8 cellular contexts compared by ENCODE assay signal in the genomic region with DNA sequence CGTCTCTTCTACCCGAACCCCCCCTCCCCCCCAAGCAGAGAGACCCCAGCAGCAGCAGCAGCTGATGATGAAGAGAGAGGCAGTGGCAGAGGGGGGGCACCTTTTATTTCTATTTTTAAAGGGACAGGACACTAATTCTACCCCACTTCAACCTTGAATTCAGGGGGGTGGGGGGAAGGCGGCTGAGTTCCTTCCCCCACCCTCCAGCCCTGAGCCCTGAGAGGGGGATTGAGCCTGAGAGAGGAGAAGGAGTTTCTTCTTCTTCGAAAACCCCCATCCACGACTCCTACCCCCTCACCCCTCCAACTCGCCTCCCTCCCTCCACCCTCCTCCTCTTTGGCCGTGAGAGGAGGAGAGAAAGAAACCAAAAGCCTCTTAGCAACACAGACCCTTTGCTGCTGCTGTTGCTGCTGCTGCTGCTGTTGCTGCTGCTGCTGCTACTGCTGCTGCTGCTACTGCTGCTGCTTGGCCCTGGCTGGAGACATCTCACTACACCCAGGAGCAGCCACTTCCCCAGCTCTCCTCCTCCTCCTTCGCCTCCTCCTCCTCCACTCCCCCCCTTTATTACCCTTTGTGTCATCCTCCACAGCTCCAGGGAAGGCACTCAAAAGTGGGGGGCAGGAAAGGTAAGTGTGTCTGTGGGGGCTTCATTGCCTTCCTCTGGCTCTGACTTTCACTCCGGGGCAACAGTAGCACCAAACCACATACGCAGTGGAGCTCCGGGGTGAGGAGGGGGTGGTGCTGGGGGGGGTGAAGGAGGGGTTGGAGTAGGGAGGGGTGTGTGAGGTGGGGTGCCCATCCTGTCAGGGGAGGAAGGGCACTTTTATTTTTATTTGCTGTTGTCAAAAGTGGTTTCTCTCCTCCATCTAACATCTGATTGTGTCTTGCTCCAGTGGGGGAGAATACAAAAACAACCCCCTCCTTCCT. TPM values are rescaled to one million over a fixed set of nuclear protein-coding genes. Genes with fewer than 3 reads are reported as not detected.
A peak's percentile ranks its signal among the peaks of the same experiment; 100 is the strongest.
DNase-seq lines count a peak whose midpoint lies in the region; ATAC-seq lines count a peak whose summit lies in the region.

A gene (plus strand): TSS at position 33 of the 927 bp plus-strand sequence.

- H3K27ac Mint-ChIP-seq in central memory CD8-positive, alpha-beta T cell (ENCODE audit: low read depth), result peak within 1 kb of the TSS; percentile 95

- peak within 1 kb of the TSS; percentile 93 for H3K4me3 Mint-ChIP-seq in central memory CD8-positive, alpha-beta T cell

- intact Hi-C loops in T-helper 2 cell treated with Interferon-gamma antibody and Interleukin-4, amounts not matched to agents 100 ng/mL and 5 ng/mL, for 36 hours (cut with micrococcal nuclease), result loop anchor here (2.0 to 5.0 kb wide), 5 partner anchors 91 to 529 kb away; no protein-coding TSS in a partner anchor

- peaks cover 15% of the 10 kb centered on the region for H3K36me3 Mint-ChIP-seq in central memory CD8-positive, alpha-beta T cell (ENCODE audit: insufficient read depth)

- DNase-seq in ELR (ENCODE audit: low read depth), result peak; percentile 52
- DNase-seq in HuH-7 (ENCODE audit: low spot score), result peak; percentile 43
- peak; percentile 47 to 65 for DNase-seq in central memory CD8-positive, alpha-beta T cell (ENCODE audit: low spot score in 2 of 2)
- DNase-seq in stimulated activated CD4-positive, alpha-beta T cell treated with anti-CD3 and anti-CD28 coated beads, Interleukin-2, amount 100 ng/mL, for 4 hours (ENCODE audit: low read depth), result peak; percentile 40
- DNase-seq in NCI-H187 treated with DMSO at 0.1 percent for 48 hours (lab: John Stamatoyannopoulos, UW), result no peak

- H3K27me3 ChIP-seq in layer of hippocampus (ENCODE audit: control insufficient read depth, insufficient read depth, low read length), result no peaks in the 10 kb centered on the region

- no peaks in the 10 kb centered on the region for H3K9me3 Mint-ChIP-seq in central memory CD8-positive, alpha-beta T cell

- H3K27ac ChIP-seq in layer of hippocampus (ENCODE audit: low read depth, low read length), result peak within 1 kb of the TSS; percentile 91

- peaks cover 61% of the 10 kb centered on the region for H3K4me1 Mint-ChIP-seq in central memory CD8-positive, alpha-beta T cell

- no peaks in the 10 kb centered on the region for H3K27me3 Mint-ChIP-seq in central memory CD8-positive, alpha-beta T cell

- peak; percentile 39 for ATAC-seq in GM21515 (IDR thresholded peaks at IDR 0.05; ENCODE audit: unreplicated experiment)
- ATAC-seq in central memory CD8-positive, alpha-beta T cell (replicated peaks; ENCODE audit: extremely low read depth, poor library complexity, severe bottlenecking), result peak; percentile 68

RNA-seq across cellular contexts. Expression of the gene that starts here (rescaled TPM):
- 38.4 and 41.6 TPM in 2 replicates for total RNA-seq in T-helper 2 cell treated with Interferon-gamma antibody and Interleukin-4, amounts not matched to agents 100 ng/mL and 5 ng/mL, for 36 hours
